Comparison of ENCODE assay signal across 1 cellular context in genomic region chr14:102046337-102047278, GRCh38.
TF ChIP-seq lines count a peak whose summit lies in the region.

No MANE protein-coding gene starts in this region.

TF ChIP-seq in SK-N-SH treated with all-trans-retinoic acid at 6 μM for 48 hours, 23 proteins besides CTCF, POLR2A, EP300 and RAD21 (continued from another document):
- TF ChIP-seq POU6F1 (CRISPR knock-in tag; IDR thresholded peaks at IDR 0.05; ENCODE audit: borderline replicate concordance, low read depth) = no peak
- no peak for TF ChIP-seq ISL1 (CRISPR knock-in tag; IDR thresholded peaks at IDR 0.05)
- no peak for TF ChIP-seq ESRRG (CRISPR knock-in tag; IDR thresholded peaks at IDR 0.05)
- no peak for TF ChIP-seq SNAI2 (CRISPR knock-in tag; IDR thresholded peaks at IDR 0.05)
- TF ChIP-seq ZNF8 (CRISPR knock-in tag; IDR thresholded peaks at IDR 0.05) = no peak
- TF ChIP-seq CSRNP3 (CRISPR knock-in tag; IDR thresholded peaks at IDR 0.05) = no peak
- TF ChIP-seq ZNF565 (CRISPR knock-in tag; conservative IDR thresholded peaks at IDR 0.05; ENCODE audit: low read depth) = no peak
- no peak for TF ChIP-seq GLIS3 (CRISPR knock-in tag; IDR thresholded peaks at IDR 0.05)
- TF ChIP-seq ZFP30 (CRISPR knock-in tag; IDR thresholded peaks at IDR 0.05) = no peak
- no peak for TF ChIP-seq TOX (CRISPR knock-in tag; IDR thresholded peaks at IDR 0.05; ENCODE audit: borderline replicate concordance)
- TF ChIP-seq CSDC2 (CRISPR knock-in tag; IDR thresholded peaks at IDR 0.05) = no peak
- no peak for TF ChIP-seq PATZ1 (CRISPR knock-in tag; IDR thresholded peaks at IDR 0.05; ENCODE audit: borderline replicate concordance)
TF ChIP-seq in SK-N-SH treated with all-trans-retinoic acid at 6 μM for 48 hours: peak in this region for 0.
